In the genomic region with DNA sequence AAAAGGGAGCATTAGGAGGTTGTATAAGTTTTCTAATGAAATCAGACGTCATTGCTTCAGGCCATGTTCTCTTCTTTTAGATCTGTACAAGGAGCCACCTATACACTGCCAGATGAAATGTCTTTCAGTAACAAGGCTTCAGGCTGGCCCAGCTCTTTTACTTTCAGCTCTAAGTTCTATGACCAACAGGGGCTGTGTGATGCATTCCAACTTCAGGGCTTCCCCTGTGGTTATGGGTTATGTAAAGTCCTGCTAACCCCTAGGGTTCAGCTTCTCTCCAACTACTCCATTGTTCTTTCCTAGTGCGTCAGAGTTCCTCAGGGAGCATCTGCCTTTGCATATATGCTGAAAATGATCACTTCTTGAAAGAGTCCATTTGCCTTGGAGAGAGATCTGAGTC, we compare ENCODE assay signal across 33 cellular contexts.
"Had no signal": no experiment of that assay in that cellular context is flagged by ENCODE, and none has a peak within 500 bp of the region (broad histone marks: within the 10 kb centered on the region; RNA-seq: fewer than 3 reads in every experiment).

No MANE protein-coding gene starts in this region.

- H3K36me3 ChIP-seq: ascending aorta, breast epithelium, esophagus muscularis mucosa, gastroesophageal sphincter, WERI-Rb-1 had no signal

- ATAC-seq: activated CD4-positive, alpha-beta T cell treated with anti-CD3 and anti-CD28 coated beads for 36 hours; activated CD8-positive, alpha-beta memory T cell treated with anti-CD3 and anti-CD28 coated beads, Interleukin-2, amount 10 ng/mL, durations not matched to agents 7 days and 5 days; activated CD8-positive, alpha-beta T cell treated with anti-CD3 and anti-CD28 coated beads, Interleukin-2, amount 10 ng/mL, durations not matched to agents 7 days and 5 days; activated naive CD4-positive, alpha-beta T cell treated with anti-CD3 and anti-CD28 coated beads, Interleukin-2, amount 50 U/mL, for 72 hours; effector memory CD8-positive, alpha-beta T cell; gastroesophageal sphincter; T-helper 17 cell had no signal

- H3K4me1 Mint-ChIP-seq: activated CD4-positive, alpha-beta T cell treated with anti-CD3 and anti-CD28 coated beads for 36 hours; activated CD4-positive, alpha-beta T cell treated with anti-CD3 and anti-CD28 coated beads, Interleukin-2, amount 10 ng/mL, durations not matched to agents 24 days and 14 days; activated CD8-positive, alpha-beta memory T cell treated with anti-CD3 and anti-CD28 coated beads, Interleukin-2, amount 10 ng/mL, durations not matched to agents 7 days and 5 days; activated naive CD4-positive, alpha-beta T cell treated with anti-CD3 and anti-CD28 coated beads, Interleukin-2, amount 10 ng/mL, durations not matched to agents 7 days and 5 days; activated naive CD8-positive, alpha-beta T cell treated with anti-CD3 and anti-CD28 coated beads, Interleukin-2, amount 10 ng/mL, durations not matched to agents 7 days and 5 days; brain; central memory CD8-positive, alpha-beta T cell; T-helper 17 cell had no signal

- H3K27me3 ChIP-seq: ascending aorta, breast epithelium, esophagus muscularis mucosa, gastroesophageal sphincter had no signal

- H3K4me3 Mint-ChIP-seq: activated CD4-positive, alpha-beta memory T cell treated with anti-CD3 and anti-CD28 coated beads for 36 hours; activated CD4-positive, alpha-beta T cell treated with anti-CD3 and anti-CD28 coated beads for 36 hours; activated CD4-positive, alpha-beta T cell treated with anti-CD3 and anti-CD28 coated beads, Interleukin-2, amount 10 ng/mL, durations not matched to agents 24 days and 14 days; activated CD8-positive, alpha-beta memory T cell treated with anti-CD3 and anti-CD28 coated beads, Interleukin-2, amount 10 ng/mL, durations not matched to agents 7 days and 5 days; activated CD8-positive, alpha-beta T cell treated with anti-CD3 and anti-CD28 coated beads, Interleukin-2, amount 10 ng/mL, durations not matched to agents 7 days and 5 days; activated naive CD4-positive, alpha-beta T cell treated with anti-CD3 and anti-CD28 coated beads, Interleukin-2, amount 10 ng/mL, durations not matched to agents 7 days and 5 days; activated naive CD8-positive, alpha-beta T cell treated with anti-CD3 and anti-CD28 coated beads, Interleukin-2, amount 10 ng/mL, durations not matched to agents 7 days and 5 days; activated T-helper 1 cell treated with anti-CD3 and anti-CD28 coated beads, Interleukin-12 subunit alpha, Interleukin-12 subunit beta, Interleukin-2, Interleukin-4 antibody, amounts not matched to agents 30 ng/mL and 10 ng/mL and 1 ng/mL, durations not matched to agents 14 hours and 24 hours and 36 hours; brain; central memory CD8-positive, alpha-beta T cell; dendritic cell treated with granulocyte-macrophage colony-stimulating factor and Interleukin-4, amounts not matched to agents 40 ng/mL and 50 ng/mL, for 4 days; effector memory CD8-positive, alpha-beta T cell; T-helper 17 cell; T-helper 2 cell treated with Interferon-gamma antibody and Interleukin-4, amounts not matched to agents 5 μg/mL and 100 μg/mL, for 36 hours had no signal

- H3K27me3 Mint-ChIP-seq: activated CD4-positive, alpha-beta memory T cell treated with anti-CD3 and anti-CD28 coated beads for 36 hours; activated naive CD4-positive, alpha-beta T cell treated with anti-CD3 and anti-CD28 coated beads, Interleukin-2, amount 10 ng/mL, durations not matched to agents 7 days and 5 days; activated naive CD8-positive, alpha-beta T cell treated with anti-CD3 and anti-CD28 coated beads, Interleukin-2, amount 10 ng/mL, durations not matched to agents 7 days and 5 days; brain; central memory CD8-positive, alpha-beta T cell; dendritic cell treated with granulocyte-macrophage colony-stimulating factor and Interleukin-4, amounts not matched to agents 40 ng/mL and 50 ng/mL, for 4 days; effector memory CD8-positive, alpha-beta T cell had no signal

- H3K4me1 ChIP-seq: ascending aorta, breast epithelium, esophagus muscularis mucosa, gastroesophageal sphincter had no signal

- H3K4me3 ChIP-seq: ascending aorta, breast epithelium, dorsolateral prefrontal cortex, esophagus muscularis mucosa, gastroesophageal sphincter had no signal

- H3K27ac Mint-ChIP-seq: activated CD4-positive, alpha-beta memory T cell treated with anti-CD3 and anti-CD28 coated beads for 36 hours; activated CD4-positive, alpha-beta T cell treated with anti-CD3 and anti-CD28 coated beads for 36 hours; activated CD4-positive, alpha-beta T cell treated with anti-CD3 and anti-CD28 coated beads, Interleukin-2, amount 10 ng/mL, durations not matched to agents 24 days and 14 days; activated CD8-positive, alpha-beta memory T cell treated with anti-CD3 and anti-CD28 coated beads, Interleukin-2, amount 10 ng/mL, durations not matched to agents 7 days and 5 days; activated CD8-positive, alpha-beta T cell treated with anti-CD3 and anti-CD28 coated beads, Interleukin-2, amount 10 ng/mL, durations not matched to agents 7 days and 5 days; activated naive CD4-positive, alpha-beta T cell treated with anti-CD3 and anti-CD28 coated beads, Interleukin-2, amount 10 ng/mL, durations not matched to agents 7 days and 5 days; activated naive CD4-positive, alpha-beta T cell treated with anti-CD3 and anti-CD28 coated beads, Interleukin-2, amount 50 U/mL, for 72 hours; activated naive CD8-positive, alpha-beta T cell treated with anti-CD3 and anti-CD28 coated beads, Interleukin-2, amount 10 ng/mL, durations not matched to agents 7 days and 5 days; activated T-helper 1 cell treated with anti-CD3 and anti-CD28 coated beads, Interleukin-12 subunit alpha, Interleukin-12 subunit beta, Interleukin-2, Interleukin-4 antibody, amounts not matched to agents 30 ng/mL and 10 ng/mL and 1 ng/mL, durations not matched to agents 14 hours and 24 hours and 36 hours; activated T-helper 2 cell treated with anti-CD3 and anti-CD28 coated beads, Interferon-gamma antibody, Interleukin-2, Interleukin-4, amounts not matched to agents 10 μg/mL and 5 μg/mL and 100 μg/mL, durations not matched to agents 14 hours and 24 hours and 36 hours; brain; dendritic cell treated with granulocyte-macrophage colony-stimulating factor and Interleukin-4, amounts not matched to agents 40 ng/mL and 50 ng/mL, for 4 days; effector memory CD8-positive, alpha-beta T cell; T-helper 17 cell; T-helper 2 cell treated with Interferon-gamma antibody and Interleukin-4, amounts not matched to agents 5 μg/mL and 100 μg/mL, for 36 hours had no signal

- H3K36me3 Mint-ChIP-seq: activated CD4-positive, alpha-beta memory T cell treated with anti-CD3 and anti-CD28 coated beads for 36 hours; activated CD8-positive, alpha-beta memory T cell treated with anti-CD3 and anti-CD28 coated beads, Interleukin-2, amount 10 ng/mL, durations not matched to agents 7 days and 5 days; activated naive CD4-positive, alpha-beta T cell treated with anti-CD3 and anti-CD28 coated beads, Interleukin-2, amount 10 ng/mL, durations not matched to agents 7 days and 5 days; activated naive CD4-positive, alpha-beta T cell treated with anti-CD3 and anti-CD28 coated beads, Interleukin-2, amount 50 U/mL, for 72 hours; activated naive CD8-positive, alpha-beta T cell treated with anti-CD3 and anti-CD28 coated beads, Interleukin-2, amount 10 ng/mL, durations not matched to agents 7 days and 5 days; brain had no signal

- H3K27ac ChIP-seq: ascending aorta, breast epithelium, dorsolateral prefrontal cortex, esophagus muscularis mucosa, gastroesophageal sphincter, WERI-Rb-1 had no signal

- DNase-seq: activated CD4-positive, alpha-beta memory T cell treated with anti-CD3 and anti-CD28 coated beads for 36 hours; activated CD4-positive, alpha-beta T cell treated with anti-CD3 and anti-CD28 coated beads for 36 hours; activated CD4-positive, alpha-beta T cell treated with anti-CD3 and anti-CD28 coated beads, Interleukin-2, amount 10 ng/mL, durations not matched to agents 24 days and 14 days; activated CD4-positive, CD25-positive, alpha-beta regulatory T cell; activated CD4-positive, CD25-positive, alpha-beta regulatory T cell treated with anti-CD3 and anti-CD28 coated beads, Interleukin-2, amount 50 U/mL, for 72 hours; activated CD8-positive, alpha-beta memory T cell treated with anti-CD3 and anti-CD28 coated beads, Interleukin-2, amount 10 ng/mL, durations not matched to agents 7 days and 5 days; activated CD8-positive, alpha-beta memory T cell treated with anti-CD3 and anti-CD28 coated beads, Interleukin-2, amount 50 U/mL, for 4 hours; activated CD8-positive, alpha-beta T cell treated with anti-CD3 and anti-CD28 coated beads, Interleukin-2, amount 10 ng/mL, durations not matched to agents 7 days and 5 days; activated effector memory CD4-positive, alpha-beta T cell treated with anti-CD3 and anti-CD28 coated beads, Interleukin-2, amount 50 U/mL, for 16 hours; activated naive CD4-positive, alpha-beta T cell; activated naive CD4-positive, alpha-beta T cell treated with anti-CD3 and anti-CD28 coated beads, Interleukin-2, amount 10 ng/mL, durations not matched to agents 7 days and 5 days; activated naive CD8-positive, alpha-beta T cell treated with anti-CD3 and anti-CD28 coated beads, Interleukin-2, amount 10 ng/mL, durations not matched to agents 7 days and 5 days; activated T-cell treated with anti-CD3 and anti-CD28 coated beads, Interleukin-2, amount 50 U/mL, for 1 hour; activated T-cell treated with anti-CD3 and anti-CD28 coated beads, Interleukin-2, amount 50 U/mL, for 48 hours; dorsolateral prefrontal cortex; effector memory CD8-positive, alpha-beta T cell; erythroblast; foreskin melanocyte; T-helper 1 cell; T-helper 17 cell; T1000; WERI-Rb-1 had no signal

- H3K9me3 Mint-ChIP-seq: activated CD4-positive, alpha-beta memory T cell treated with anti-CD3 and anti-CD28 coated beads for 36 hours; activated CD4-positive, alpha-beta T cell treated with anti-CD3 and anti-CD28 coated beads, Interleukin-2, amount 10 ng/mL, durations not matched to agents 24 days and 14 days; activated naive CD4-positive, alpha-beta T cell treated with anti-CD3 and anti-CD28 coated beads, Interleukin-2, amount 10 ng/mL, durations not matched to agents 7 days and 5 days; activated naive CD4-positive, alpha-beta T cell treated with anti-CD3 and anti-CD28 coated beads, Interleukin-2, amount 50 U/mL, for 72 hours; activated naive CD8-positive, alpha-beta T cell treated with anti-CD3 and anti-CD28 coated beads, Interleukin-2, amount 10 ng/mL, durations not matched to agents 7 days and 5 days; activated T-helper 1 cell treated with anti-CD3 and anti-CD28 coated beads, Interleukin-12 subunit alpha, Interleukin-12 subunit beta, Interleukin-2, Interleukin-4 antibody, amounts not matched to agents 30 ng/mL and 10 ng/mL and 1 ng/mL, durations not matched to agents 14 hours and 24 hours and 36 hours; activated T-helper 2 cell treated with anti-CD3 and anti-CD28 coated beads, Interferon-gamma antibody, Interleukin-2, Interleukin-4, amounts not matched to agents 10 μg/mL and 5 μg/mL and 100 μg/mL, durations not matched to agents 14 hours and 24 hours and 36 hours; central memory CD8-positive, alpha-beta T cell; dendritic cell treated with granulocyte-macrophage colony-stimulating factor and Interleukin-4, amounts not matched to agents 40 ng/mL and 50 ng/mL, for 4 days; effector memory CD8-positive, alpha-beta T cell; T-helper 2 cell treated with Interferon-gamma antibody and Interleukin-4, amounts not matched to agents 5 μg/mL and 100 μg/mL, for 36 hours had no signal
